ENCODE assay signal across 20 cellular contexts in the genomic region with DNA sequence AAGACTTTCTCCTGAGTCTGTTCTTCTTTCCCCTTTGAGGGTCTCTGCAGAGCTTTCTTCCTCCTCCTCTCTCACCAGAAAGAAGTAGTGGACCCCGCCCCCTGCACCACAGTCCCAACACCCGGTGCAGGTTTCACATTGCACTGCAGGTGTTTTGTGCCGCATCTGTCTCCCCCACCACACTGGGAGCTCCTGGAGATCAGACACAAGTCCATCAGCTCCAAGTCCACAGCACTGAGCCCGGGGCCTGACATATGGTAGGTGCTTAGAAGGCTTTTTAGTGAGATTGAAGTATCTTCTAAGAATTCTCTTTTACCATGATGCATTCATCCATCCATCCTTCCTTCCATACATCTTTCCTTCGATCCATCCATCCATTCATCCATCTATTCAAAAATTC. TPM values are rescaled to one million over a fixed set of nuclear protein-coding genes. Genes with fewer than 3 reads are reported as not detected.
DNase-seq lines count a peak whose midpoint lies in the region; ATAC-seq and TF ChIP-seq lines count a peak whose summit lies in the region.
"Had no signal": no experiment of that assay in that cellular context is flagged by ENCODE, and none has a peak within 500 bp of the region (broad histone marks: within the 10 kb centered on the region; RNA-seq: fewer than 3 reads in every experiment).

No MANE protein-coding gene starts in this region.

- no TSS peak for BruUV-seq in PC-3 (replicated peaks; lab: Mats Ljungman, UMichigan)

- H3K9me3 ChIP-seq in PC-3 (ENCODE audit: low read length) (no peaks in the 10 kb centered on the region), uterus (no peaks in the 10 kb centered on the region)

- ATAC-seq in PC-3 = no peak
- no peak for ATAC-seq in GM21576 (IDR thresholded peaks at IDR 0.05; ENCODE audit: unreplicated experiment)
- ATAC-seq: T-cell had no signal

- no peak overlapping the region for H3K4me3 ChIP-seq in PC-3 (ENCODE audit: low read length)
- H3K4me3 ChIP-seq in uterus = no peak overlapping the region

- TF ChIP-seq CTCF in PC-3 (conservative IDR thresholded peaks at IDR 0.05; ENCODE audit: low read depth, low read length) (no peak), glutamatergic neuron (IDR thresholded peaks at IDR 0.05; ENCODE audit: partially characterized antibody, unreplicated experiment) (no peak), type B pancreatic cell (conservative IDR thresholded peaks at IDR 0.05) (no peak), uterus (IDR thresholded peaks at IDR 0.05) (no peak)

- H3K79me2 ChIP-seq in PC-3 (ENCODE audit: low read length) = no peaks in the 10 kb centered on the region

- H3K27me3 ChIP-seq in PC-3 (ENCODE audit: low read length) (no peaks in the 10 kb centered on the region), uterus (no peaks in the 10 kb centered on the region)

- no peak overlapping the region for H3K9ac ChIP-seq in PC-3 (ENCODE audit: low read length)

- H3K4me1 ChIP-seq in PC-3 (ENCODE audit: insufficient read depth, low read length) (peaks cover 44% of the 10 kb centered on the region), uterus (peaks cover 0 to 5% of the 10 kb centered on the region in 2 donors)

- peak overlapping the region; percentile 29; the same call in 1 of the 2 replicates for H3K4me2 ChIP-seq in PC-3 (ENCODE audit: low read length)

- CTCF ChIA-PET in PC-3 (lab: Charles Lee) = no interaction called here

- peak overlapping the region; percentile 21 for H3K4me3 Mint-ChIP-seq in glutamatergic neuron (ENCODE audit: unreplicated experiment)
- peak overlapping the region; percentile 23 for H3K4me3 Mint-ChIP-seq in type B pancreatic cell
- H3K4me3 Mint-ChIP-seq: CD4-positive, alpha-beta memory T cell; T-cell had no signal

- no peaks in the 10 kb centered on the region for H3K36me3 ChIP-seq in PC-3 (ENCODE audit: low read depth, low read length)
- H3K36me3 ChIP-seq in uterus = no peaks in the 10 kb centered on the region

- H3K36me3 Mint-ChIP-seq in glutamatergic neuron (ENCODE audit: unreplicated experiment) (no peaks in the 10 kb centered on the region), type B pancreatic cell (peaks cover 7% of the 10 kb centered on the region)
- H3K36me3 Mint-ChIP-seq: CD4-positive, alpha-beta memory T cell; T-cell had no signal

- H3K27ac Mint-ChIP-seq in glutamatergic neuron (ENCODE audit: unreplicated experiment) = no peak overlapping the region
- no peak overlapping the region for H3K27ac Mint-ChIP-seq in type B pancreatic cell
- H3K27ac Mint-ChIP-seq: T-cell had no signal

- H3K4me1 Mint-ChIP-seq in glutamatergic neuron (ENCODE audit: low read depth, unreplicated experiment) (peaks cover 13% of the 10 kb centered on the region), type B pancreatic cell (ENCODE audit: unreplicated experiment) (peaks cover 21% of the 10 kb centered on the region)
- H3K4me1 Mint-ChIP-seq: CD4-positive, alpha-beta memory T cell; T-cell had no signal

- DNase-seq in NCI-H2171 treated with DMSO at 0.1 percent for 48 hours (lab: John Stamatoyannopoulos, UW) (peak; percentile 54), NCI-H2171 (lab: John Stamatoyannopoulos, UW) (no peak), PC-3 (no peak), glutamatergic neuron (no peak), type B pancreatic cell (ENCODE audit: extremely low spot score, unreplicated experiment) (no peak), mucosa of gallbladder (ENCODE audit: low spot score) (no peak), uterus (no peak)
- DNase-seq: CD4-positive, alpha-beta memory T cell; DMS79; NCI-H1048; NCI-H1436 treated with DMSO at 0.1 percent for 48 hours; NCI-H2029 treated with DMSO at 0.1 percent for 48 hours; NCI-H524 treated with DMSO at 0.1 percent for 48 hours; OCI-M1; T-cell had no signal

- POLR2A ChIA-PET in PC-3 (lab: Charles Lee; ENCODE audit: unreplicated experiment) = no interaction called here

- no peaks in the 10 kb centered on the region for H4K20me1 ChIP-seq in PC-3 (ENCODE audit: low read length)

- H3K9me3 Mint-ChIP-seq in glutamatergic neuron (ENCODE audit: unreplicated experiment) (peaks cover 5% of the 10 kb centered on the region), type B pancreatic cell (no peaks in the 10 kb centered on the region)
- H3K9me3 Mint-ChIP-seq: CD4-positive, alpha-beta memory T cell; T-cell had no signal

- H3K27me3 Mint-ChIP-seq in glutamatergic neuron (ENCODE audit: unreplicated experiment) (peaks cover 8% of the 10 kb centered on the region), type B pancreatic cell (no peaks in the 10 kb centered on the region)

- TF ChIP-seq POLR2A in uterus (IDR thresholded peaks at IDR 0.05) = no peak

- H2AFZ ChIP-seq in PC-3 (ENCODE audit: low read length) = no peak overlapping the region

- H3F3A ChIP-seq in PC-3 (ENCODE audit: low read length, unreplicated experiment) = peaks cover 5% of the 10 kb centered on the region

- no peak overlapping the region for H3K27ac ChIP-seq in PC-3 (ENCODE audit: low read length)
- no peak overlapping the region for H3K27ac ChIP-seq in uterus
- H3K27ac ChIP-seq: 22Rv1 had no signal

- no peaks in the 10 kb centered on the region for H3K9me2 ChIP-seq in PC-3 (replicated peaks; ENCODE audit: low read length)

- intact Hi-C loops in PC-3 (cut with micrococcal nuclease) (no loop called here), uterus (cut with DNase I; ENCODE audit: low total_unique reads) (no loop called here)

RNA-seq across cellular contexts. Expression of a gene that starts 9.8 kb away (rescaled TPM):
- 0.29 and 5.8 TPM in 2 replicates for total RNA-seq in PC-3 (2014; rRNA removed)
- total RNA-seq in glutamatergic neuron (ENCODE audit: unreplicated experiment) = 8.4 TPM
- 19.2 and 158 TPM in 2 replicates for total RNA-seq in type B pancreatic cell (ENCODE audit: low replicate concordance)
- 0.75 TPM for total RNA-seq in mucosa of gallbladder
- total RNA-seq in uterus = 10 to 100 TPM in 2 of 4 donors, under 1 TPM in 1, not detected in 1; 0.26 to 62.6 (median 11.6) TPM
- total RNA-seq: CD4-positive, alpha-beta memory T cell; MCF 10A; SK-MEL-5; T-cell had no signal

RNA-seq across cellular contexts. Expression of a gene that starts 19.2 kb away (rescaled TPM):
- not detected in 2 replicates for total RNA-seq in PC-3 (2014; rRNA removed)
- 1.2 TPM for total RNA-seq in glutamatergic neuron (ENCODE audit: unreplicated experiment)
- 0.24 and 41.6 TPM in 2 replicates for total RNA-seq in type B pancreatic cell (ENCODE audit: low replicate concordance)
- 53.0 TPM for total RNA-seq in mucosa of gallbladder
- total RNA-seq in uterus = 100 to 1,000 TPM; 170 to 215 (median 201) TPM
- total RNA-seq: CD4-positive, alpha-beta memory T cell; HT-29; MCF 10A; SK-MEL-5 had no signal

RNA-seq across cellular contexts. Expression of a gene that starts 43.4 kb away (rescaled TPM):
- total RNA-seq in PC-3 (2014; rRNA removed) = 0.77 TPM in 1 of 2 replicates, not detected in the other
- total RNA-seq in glutamatergic neuron (ENCODE audit: unreplicated experiment) = 0.49 TPM
- 2.2 and 5.0 TPM in 2 replicates for total RNA-seq in type B pancreatic cell (ENCODE audit: low replicate concordance)
- 1.0 TPM for total RNA-seq in mucosa of gallbladder
- 1 to 10 TPM; 1.4 to 2.8 (median 1.7) TPM for total RNA-seq in uterus
- total RNA-seq: CD4-positive, alpha-beta memory T cell; MCF 10A; SK-MEL-5; T-cell had no signal
